ENCODE assay signal across 18 cellular contexts in genomic region chr2:30371772-30372373, GRCh38.
DNase-seq lines count a peak whose midpoint lies in the region; FAIRE-seq and TF ChIP-seq lines count a peak whose summit lies in the region.
"Had no signal": no experiment of that assay in that cellular context is flagged by ENCODE, and none has a peak within 500 bp of the region (broad histone marks: within the 10 kb centered on the region; RNA-seq: fewer than 3 reads in every experiment).

No MANE protein-coding gene starts in this region.

- H3K27ac ChIP-seq in WERI-Rb-1 (no peak overlapping the region), kidney (ENCODE audit: low read depth in 2 of 2, low read length in 2 of 2) (peak overlapping the region; percentile 65 to 89), tibial artery (peak overlapping the region; percentile 67 to 79), substantia nigra (ENCODE audit: low read depth, low read length, poor library complexity, severe bottlenecking) (no peak overlapping the region)
- H3K27ac ChIP-seq: colonic mucosa, pancreas, spleen had no signal

- no peaks in the 10 kb centered on the region for H3K9me3 ChIP-seq in WERI-Rb-1 (ENCODE audit: severe bottlenecking)
- no peaks in the 10 kb centered on the region for H3K9me3 ChIP-seq in kidney (ENCODE audit: control insufficient read depth in 1 of 2, low read length in 2 of 2)
- no peaks in the 10 kb centered on the region for H3K9me3 ChIP-seq in tibial artery
- H3K9me3 ChIP-seq: colonic mucosa, mucosa of descending colon, pancreas, spleen had no signal

- peak; percentile 12 for DNase-seq in stimulated activated CD4-positive, alpha-beta T cell treated with anti-CD3 and anti-CD28 coated beads, Interleukin-15, amount 100 ng/mL, for 24 hours
- no peak for DNase-seq in stimulated activated CD4-positive, alpha-beta T cell treated with anti-CD3 and anti-CD28 coated beads, Interleukin-4, amount 100 ng/mL, for 4 hours
- peak; percentile 1 for DNase-seq in WERI-Rb-1
- no peak for DNase-seq in kidney
- DNase-seq in tibial artery = peak; percentile 36 to 86
- DNase-seq in substantia nigra (lab: John Stamatoyannopoulos, UW) = no peak
- DNase-seq in mesenteric fat pad (ENCODE audit: low spot score) = no peak
- DNase-seq in HK-2 (ENCODE audit: unreplicated experiment) = no peak
- DNase-seq: activated CD4-positive, alpha-beta T cell treated with anti-CD3 and anti-CD28 coated beads, Interleukin-2, amount 10 ng/mL, durations not matched to agents 7 days and 5 days; activated effector memory CD4-positive, alpha-beta T cell treated with anti-CD3 and anti-CD28 coated beads, Interleukin-2, amount 50 U/mL, for 16 hours; colonic mucosa; DMS153; mucosa of descending colon; NCI-H1694 treated with DMSO at 0.1 percent for 48 hours; NCI-H446 treated with DMSO at 0.1 percent for 48 hours; pancreas; SIG-M5; spleen had no signal

- H3K36me3 ChIP-seq in WERI-Rb-1 = no peaks in the 10 kb centered on the region
- no peaks in the 10 kb centered on the region for H3K36me3 ChIP-seq in kidney (ENCODE audit: control insufficient read depth in 1 of 2, insufficient read depth in 2 of 2, low read length in 2 of 2)
- H3K36me3 ChIP-seq in tibial artery = no peaks in the 10 kb centered on the region
- H3K36me3 ChIP-seq: colonic mucosa, pancreas, spleen had no signal

- intact Hi-C loops in kidney (cut with DNase I) (no loop called here), tibial artery (cut with DNase I; ENCODE audit: low total_unique reads) (no loop called here)

- no peak overlapping the region for H3K9ac ChIP-seq in kidney (ENCODE audit: low read length in 2 of 2)

- H3K27me3 ChIP-seq in WERI-Rb-1 (ENCODE audit: insufficient read depth, low read depth, severe bottlenecking) = no peaks in the 10 kb centered on the region
- H3K27me3 ChIP-seq in tibial artery = no peaks in the 10 kb centered on the region
- H3K27me3 ChIP-seq: colonic mucosa, pancreas, spleen had no signal

- H3K4me3 ChIP-seq in WERI-Rb-1 (ENCODE audit: low read depth, low read length) = no peak overlapping the region
- H3K4me3 ChIP-seq in kidney (ENCODE audit: low read length in 2 of 2) = no peak overlapping the region
- H3K4me3 ChIP-seq in tibial artery = no peak overlapping the region
- H3K4me3 ChIP-seq: colonic mucosa, mucosa of descending colon, pancreas, spleen had no signal

- TF ChIP-seq CTCF in WERI-Rb-1 (IDR thresholded peaks at IDR 0.05; ENCODE audit: low read depth, low read length) = no peak
- TF ChIP-seq CTCF in kidney (IDR thresholded peaks at IDR 0.05; ENCODE audit: borderline replicate concordance, extremely low read depth, insufficient read depth) = no peak
- TF ChIP-seq CTCF in tibial artery (IDR thresholded peaks at IDR 0.05) = no peak

- peaks cover 7 to 12% of the 10 kb centered on the region in 2 donors for H3K4me1 ChIP-seq in kidney (ENCODE audit: control insufficient read depth in 1 of 2, insufficient read depth in 1 of 2, low read depth in 1 of 2, low read length in 2 of 2)
- peaks cover 0 to 71% (median 47%) of the 10 kb centered on the region in 4 donors for H3K4me1 ChIP-seq in tibial artery
- H3K4me1 ChIP-seq: colonic mucosa had no signal

- no peak for FAIRE-seq in kidney (lab: Jason Lieb, UNC)
- FAIRE-seq: pancreas had no signal

Comparison
In these comparisons a context has a peak if more than half of its experiments do, and no peak if none do; other contexts are left out.
1. DNase-seq: peak in stimulated activated CD4-positive, alpha-beta T cell treated with anti-CD3 and anti-CD28 coated beads, Interleukin-15, amount 100 ng/mL, for 24 hours (single experiment), WERI-Rb-1 (single experiment) and tibial artery (2 of 2); none in stimulated activated CD4-positive, alpha-beta T cell treated with anti-CD3 and anti-CD28 coated beads, Interleukin-4, amount 100 ng/mL, for 4 hours (0 of 2), kidney (single experiment), substantia nigra (0 of 49), mesenteric fat pad (single experiment) and HK-2 (single experiment).
2. H3K27ac ChIP-seq: peak in kidney (2 of 2) and tibial artery (2 of 2); none in WERI-Rb-1 (single experiment) and substantia nigra (single experiment).